ENCODE assay signal across 24 cellular contexts in the genomic region with DNA sequence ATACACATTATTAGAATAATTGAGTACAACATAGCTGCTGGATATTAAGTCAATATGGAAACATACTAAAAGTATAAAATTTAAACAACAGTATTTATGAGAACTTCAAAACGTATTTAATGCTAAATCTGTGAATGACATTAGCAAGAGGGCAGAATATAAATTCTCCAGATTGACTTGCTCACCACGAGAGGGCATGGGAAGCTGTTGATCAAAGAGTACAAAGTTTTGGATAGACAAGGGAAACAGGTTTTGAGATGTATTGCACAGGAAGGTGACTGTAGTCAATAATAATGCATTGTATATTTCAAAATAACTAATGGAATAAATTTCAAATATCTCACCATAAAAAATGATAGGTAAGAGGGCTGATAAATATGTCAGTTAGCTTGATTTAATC.
"Had no signal": no experiment of that assay in that cellular context is flagged by ENCODE, and none has a peak within 500 bp of the region (broad histone marks: within the 10 kb centered on the region; RNA-seq: fewer than 3 reads in every experiment).

No MANE protein-coding gene starts in this region.

- H3K9me3 ChIP-seq: mucosa of descending colon, tibial artery had no signal

- H3K4me3 ChIP-seq: breast epithelium, coronary artery, heart right ventricle, mucosa of descending colon, neural progenitor cell, tibial artery had no signal

- ATAC-seq: activated T-cell treated with anti-CD3 and anti-CD28 coated beads, Interleukin-2, amount 50 U/mL, for 72 hours; heart right ventricle; left cardiac atrium; mucosa of descending colon; naive thymus-derived CD4-positive, alpha-beta T cell; sciatic nerve; stimulated activated effector memory CD8-positive, alpha-beta T cell treated with anti-CD3 and anti-CD28 coated beads, Interleukin-12 subunit alpha, Interleukin-12 subunit beta, amount 100 ng/mL, for 72 hours; stimulated activated naive CD8-positive, alpha-beta T cell treated with anti-CD3 and anti-CD28 coated beads, Interleukin-15, amount 100 ng/mL, for 72 hours had no signal

- H3K4me1 ChIP-seq: breast epithelium, heart right ventricle, neural progenitor cell, tibial artery had no signal

- DNase-seq: activated CD4-positive, alpha-beta memory T cell treated with anti-CD3 and anti-CD28 coated beads for 36 hours; activated CD4-positive, alpha-beta T cell treated with anti-CD3 and anti-CD28 coated beads for 48 hours; activated effector memory CD4-positive, alpha-beta T cell treated with Interleukin-2 at 50 U/mL for 16 hours; activated naive CD4-positive, alpha-beta T cell treated with anti-CD3 and anti-CD28 coated beads for 36 hours; activated naive CD8-positive, alpha-beta T cell treated with anti-CD3 and anti-CD28 coated beads, Interleukin-2, amount 10 ng/mL, durations not matched to agents 7 days and 5 days; activated T-cell treated with anti-CD3 and anti-CD28 coated beads, Interleukin-2, amount 50 U/mL, for 72 hours; amniotic stem cell; endodermal cell; heart right ventricle; islet precursor cell; left cardiac atrium; mesenchymal stem cell; mucosa of descending colon; naive thymus-derived CD4-positive, alpha-beta T cell; small intestine; stimulated activated CD4-positive, alpha-beta T cell treated with anti-CD3 and anti-CD28 coated beads, Interleukin-2, amount 100 ng/mL, for 24 hours; stimulated activated naive CD8-positive, alpha-beta T cell treated with anti-CD3 and anti-CD28 coated beads, Interleukin-15, amount 100 ng/mL, for 72 hours; tibial artery had no signal

- H3K36me3 ChIP-seq: breast epithelium, heart right ventricle, neural progenitor cell, tibial artery had no signal

- H2AFZ ChIP-seq: neural progenitor cell had no signal

- H3K27me3 ChIP-seq: breast epithelium, heart right ventricle, neural progenitor cell, tibial artery had no signal

- H3K4me2 ChIP-seq: neural progenitor cell had no signal

- H3K27ac ChIP-seq: breast epithelium, coronary artery, epithelial cell of prostate, heart right ventricle, neural progenitor cell, tibial artery had no signal

- H3K9ac ChIP-seq: neural progenitor cell had no signal
